Comparison of ENCODE assay signal across 4 cellular contexts in the genomic region with DNA sequence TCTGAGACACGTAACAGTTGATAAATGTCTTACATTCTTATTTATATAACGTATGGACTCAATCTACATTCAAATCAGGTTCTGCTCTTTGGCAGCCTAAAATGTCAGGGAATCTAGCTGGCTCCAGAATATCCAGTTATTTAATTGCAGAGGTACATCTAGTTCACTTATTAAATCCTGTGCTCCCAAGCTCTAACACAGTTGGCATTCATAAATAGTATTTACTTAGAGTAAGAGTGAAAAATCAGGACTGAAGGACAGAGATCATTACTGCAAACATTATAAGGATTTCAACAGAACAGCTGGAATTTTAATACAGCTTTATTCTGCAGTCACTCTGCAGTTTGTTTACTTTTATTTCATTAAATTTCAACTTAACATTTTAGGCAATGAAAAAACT. TPM values are rescaled to one million over a fixed set of nuclear protein-coding genes. Genes with fewer than 3 reads are reported as not detected.
"Had no signal": no experiment of that assay in that cellular context is flagged by ENCODE, and none has a peak within 500 bp of the region (broad histone marks: within the 10 kb centered on the region; RNA-seq: fewer than 3 reads in every experiment).

No MANE protein-coding gene starts in this region.

RNA-seq across cellular contexts. Expression of a gene that starts 7.9 kb away (rescaled TPM):
- total RNA-seq: HepG2, HT-29, HT1080, IMR-90 had no signal
